In the genomic region with DNA sequence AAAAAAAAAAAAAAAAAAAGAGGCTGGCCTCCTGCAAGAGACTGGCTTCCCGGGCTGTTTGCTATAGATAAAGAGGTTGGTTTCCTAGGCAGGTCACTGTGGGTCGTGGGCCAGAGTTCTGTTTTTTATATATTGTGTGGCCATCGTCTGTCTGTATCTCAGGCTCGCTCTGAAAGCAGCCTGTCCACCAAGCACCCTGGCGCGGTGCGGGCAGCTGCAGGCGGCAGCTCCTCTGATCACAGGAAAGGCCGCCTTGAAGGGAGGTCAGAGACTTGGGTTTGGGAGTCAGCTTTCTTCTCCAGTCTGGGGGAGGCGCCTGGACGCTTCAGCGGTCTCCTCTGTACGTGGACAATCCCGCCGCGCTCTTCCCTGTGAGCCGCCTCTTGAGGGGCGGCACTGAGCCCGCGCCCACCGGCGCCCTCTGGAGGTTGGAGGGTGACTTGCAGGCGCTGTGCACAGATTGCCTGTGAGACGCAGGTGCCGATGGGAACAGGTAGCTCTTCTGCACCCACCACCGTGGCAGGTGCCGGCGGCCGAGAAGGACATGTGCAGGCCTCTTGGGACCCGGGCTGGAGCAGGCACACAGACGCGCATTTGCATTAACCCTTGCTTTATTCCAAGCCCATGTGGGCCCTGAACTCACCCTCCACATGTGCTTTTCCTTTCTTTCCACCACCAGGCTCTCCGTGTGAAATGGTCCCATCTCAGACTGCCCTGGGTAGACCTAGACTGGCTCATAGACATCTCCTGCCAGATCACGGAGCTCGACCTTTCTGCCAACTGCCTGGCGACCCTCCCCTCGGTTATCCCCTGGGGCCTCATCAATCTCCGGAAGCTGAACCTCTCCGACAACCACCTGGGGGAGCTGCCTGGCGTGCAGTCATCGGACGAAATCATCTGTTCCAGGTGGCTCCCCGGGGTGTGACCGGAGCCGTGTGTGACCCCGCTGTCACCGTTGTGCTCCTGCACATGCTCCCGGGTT, we compare ENCODE assay signal across 8 cellular contexts.
DNase-seq lines count a peak whose midpoint lies in the region; ATAC-seq and TF ChIP-seq lines count a peak whose summit lies in the region.

No MANE protein-coding gene starts in this region.

- POLR2A ChIA-PET in GM10248 (lab: Yijun Ruan, JAX) = no interaction called here

- peak overlapping the region; percentile 79 for H3K4me2 ChIP-seq in SU-DHL-6 (ENCODE audit: low read depth, low read length, poor library complexity, severe bottlenecking)

- H3K27me3 ChIP-seq in SU-DHL-6 (ENCODE audit: low read length) = no peaks in the 10 kb centered on the region
- H3K27me3 ChIP-seq in prostate gland (replicated peaks; ENCODE audit: insufficient read depth) = no peaks in the 10 kb centered on the region

- H3K27ac ChIP-seq in SU-DHL-6 (ENCODE audit: low read depth, low read length) (peak overlapping the region; percentile 82), prostate gland (peak overlapping the region in 1 of 2 donors; percentile 51)

- peaks cover 14% of the 10 kb centered on the region for H3K4me1 Mint-ChIP-seq in HFFc6 (ENCODE audit: low read depth)

- no peaks in the 10 kb centered on the region for H4K20me1 ChIP-seq in SU-DHL-6 (ENCODE audit: low read depth, low read length)

- H3K9me3 Mint-ChIP-seq in HFFc6 = peaks cover 10% of the 10 kb centered on the region; the same call in 1 of the 2 replicates

- CTCF ChIA-PET in GM10248 (lab: Yijun Ruan, JAX) = interaction anchor here (0.6 to 16.4 kb wide), 95 partner anchors 8 to 1073 kb away, joined by 3 to 550 read pairs (median 4); a partner anchor contains a TSS

- peak; percentile 90 for DNase-seq in GM10248 (ENCODE audit: extremely low spot score)
- no peak for DNase-seq in HFFc6
- DNase-seq in NAMALWA (ENCODE audit: low spot score) = peak; percentile 79
- peak; percentile 74 for DNase-seq in activated naive CD8-positive, alpha-beta T cell treated with anti-CD3 and anti-CD28 coated beads, Interleukin-2, amount 50 U/mL, for 16 hours (ENCODE audit: low read depth, low spot score)
- peak; percentile 88 for DNase-seq in left ventricle myocardium superior
- DNase-seq in prostate gland (ENCODE audit: low spot score) = peak; percentile 83
- DNase-seq in ureter (ENCODE audit: low spot score) = peak; percentile 89

- H3K27me3 Mint-ChIP-seq in HFFc6 (ENCODE audit: insufficient read depth) = no peaks in the 10 kb centered on the region; the same call in 1 of the 2 replicates

- no peaks in the 10 kb centered on the region for H3K9me2 ChIP-seq in SU-DHL-6 (replicated peaks; ENCODE audit: insufficient read depth, low read length)

- TF ChIP-seq POLR2A in prostate gland (IDR thresholded peaks at IDR 0.05) = no peak

- H2AFZ ChIP-seq in SU-DHL-6 (ENCODE audit: low read depth, low read length, severe bottlenecking) = peak overlapping the region; percentile 44

- peak overlapping the region; percentile 52 for H3K9ac ChIP-seq in SU-DHL-6 (ENCODE audit: low read length)

- H3K9me3 ChIP-seq in SU-DHL-6 (ENCODE audit: insufficient read depth, low read length) = no peaks in the 10 kb centered on the region
- H3K9me3 ChIP-seq in prostate gland = no peaks in the 10 kb centered on the region

- no peak overlapping the region for H3K27ac Mint-ChIP-seq in HFFc6

- intact Hi-C loops in left ventricle myocardium superior (cut with micrococcal nuclease) (loop anchor here (5.0 kb wide), 1 partner anchor 91 kb away; a partner anchor contains a TSS), prostate gland (cut with DNase I) (loop anchor here (10.0 kb wide), 1 partner anchor 664 kb away; a partner anchor contains a TSS)

- H3K79me2 ChIP-seq in SU-DHL-6 (ENCODE audit: insufficient read depth, low read length) = no peaks in the 10 kb centered on the region

- ATAC-seq in left ventricle myocardium superior = peak; percentile 88

- H3F3A ChIP-seq in SU-DHL-6 (ENCODE audit: insufficient read depth) = peaks cover 47% of the 10 kb centered on the region

- 36% methylated on average over 35 of the region's 48 CpGs for WGBS in prostate gland

- peak overlapping the region; percentile 47 for H3K4me3 ChIP-seq in SU-DHL-6 (ENCODE audit: insufficient read depth, low read length, poor library complexity, severe bottlenecking)
- H3K4me3 ChIP-seq in prostate gland = peak overlapping the region; percentile 25 to 26

- no peaks in the 10 kb centered on the region for H3K4me1 ChIP-seq in prostate gland (replicated peaks)

- H3K4me3 Mint-ChIP-seq in HFFc6 = no peak overlapping the region

- H3K36me3 ChIP-seq in SU-DHL-6 (ENCODE audit: low read length) = peaks cover 33% of the 10 kb centered on the region
- H3K36me3 ChIP-seq in prostate gland = no peaks in the 10 kb centered on the region

- TF ChIP-seq CTCF in GM10248 (IDR thresholded peaks at IDR 0.05; ENCODE audit: control extremely low read depth, extremely low read depth, low read depth, missing control alignments) (peak; percentile 97), HFFc6 (IDR thresholded peaks at IDR 0.05) (peak; percentile 87), SU-DHL-6 (IDR thresholded peaks at IDR 0.05; ENCODE audit: insufficient read depth, low read length, poor library complexity, severe bottlenecking) (peak; percentile 93), prostate gland (IDR thresholded peaks at IDR 0.05) (peak; percentile 85 to 96 (median 94))

- H3K36me3 Mint-ChIP-seq in HFFc6 (ENCODE audit: low read depth) = peaks cover 22% of the 10 kb centered on the region
